In genomic region chr7:133081605-133082389, GRCh38 we compare ENCODE assay signal across 8 cellular contexts. TPM values are rescaled to one million over a fixed set of nuclear protein-coding genes. Genes with fewer than 3 reads are reported as not detected.
DNase-seq lines count a peak whose midpoint lies in the region; ATAC-seq, FAIRE-seq and TF ChIP-seq lines count a peak whose summit lies in the region.

Gene CHCHD3, minus strand, starts transcription at chr7:133082090. Its CDS starts 153 bp downstream, at chr7:133081937.

- H3K4me3 ChIP-seq in BE2C (ENCODE audit: low read depth, low read length), result peak within 1 kb of the TSS; percentile 95

- ATAC-seq in HG03460 (IDR thresholded peaks at IDR 0.05; ENCODE audit: unreplicated experiment), result peak; percentile 100

- H3K27me3 ChIP-seq in BE2C, result no peaks in the 10 kb centered on the region

- H3K36me3 ChIP-seq in BE2C, result peaks cover 10% of the 10 kb centered on the region

- DNase-seq in BE2C (peak; percentile 99), GM19240 (ENCODE audit: insufficient read length, low spot score) (peak; percentile 96), NCI-H526 (lab: John Stamatoyannopoulos, UW) (peak; percentile 99), kidney glomerular epithelial cell (lab: John Stamatoyannopoulos, UW) (peak; percentile 98)
- DNase-seq in activated CD4-positive, alpha-beta T cell treated with anti-CD3 and anti-CD28 coated beads for 48 hours, result peak; percentile 97
- DNase-seq in stimulated activated CD4-positive, alpha-beta T cell treated with anti-CD3 and anti-CD28 coated beads, Interleukin-1b, Interleukin-23, amount 100 ng/mL, for 1 hour (ENCODE audit: low read depth in 2 of 2), result peak; percentile 85

- H3K4me1 ChIP-seq in BE2C, result peaks cover 17% of the 10 kb centered on the region

- FAIRE-seq in colon (lab: Jason Lieb, UNC), result peak; percentile 64

- TF ChIP-seq CTCF in BE2C (IDR thresholded peaks at IDR 0.05; ENCODE audit: low read depth, low read length), result no peak

- H3K9me3 ChIP-seq in BE2C, result no peaks in the 10 kb centered on the region

RNA-seq across cellular contexts. Expression of gene CHCHD3, which starts in this region (rescaled TPM):
- 113 TPM for polyA plus RNA-seq in BE2C (2012; ENCODE audit: insufficient read depth, insufficient read length, low read depth)

Comparison
In these comparisons a context has a peak if more than half of its experiments do, and no peak if none do; other contexts are left out.
1. Peak in every context shown above with its lines: DNase-seq, ATAC-seq and H3K4me3 ChIP-seq.